In genomic region chr6:84284428-84285033, GRCh38 we compare ENCODE assay signal across 9 cellular contexts. TPM values are rescaled to one million over a fixed set of nuclear protein-coding genes. Genes with fewer than 3 reads are reported as not detected.
DNase-seq lines count a peak whose midpoint lies in the region; ATAC-seq, FAIRE-seq and TF ChIP-seq lines count a peak whose summit lies in the region.
"Had no signal": no experiment of that assay in that cellular context is flagged by ENCODE, and none has a peak within 500 bp of the region (broad histone marks: within the 10 kb centered on the region; RNA-seq: fewer than 3 reads in every experiment).

No MANE protein-coding gene starts in this region.

- TF ChIP-seq CTCF in GM12874 (IDR thresholded peaks at IDR 0.05; ENCODE audit: insufficient read depth, low read depth, low read length) (peak; percentile 63), WERI-Rb-1 (IDR thresholded peaks at IDR 0.05; ENCODE audit: low read depth, low read length) (peak; percentile 41), Peyer's patch (IDR thresholded peaks at IDR 0.05) (no peak)

- H3K36me3 ChIP-seq in WERI-Rb-1 (no peaks in the 10 kb centered on the region), mesenchymal stem cell (ENCODE audit: control insufficient read depth in 1 of 2, insufficient read depth in 2 of 2, low read depth in 1 of 2, low read length in 2 of 2) (no peaks in the 10 kb centered on the region), Peyer's patch (no peaks in the 10 kb centered on the region)
- H3K36me3 ChIP-seq: left lung had no signal

- ATAC-seq in HG02938 (IDR thresholded peaks at IDR 0.05; ENCODE audit: unreplicated experiment), result peak; percentile 67
- ATAC-seq: left lung had no signal

- H3K14ac ChIP-seq in mesenchymal stem cell (ENCODE audit: low read length in 2 of 2), result no peak overlapping the region

- no peak overlapping the region for H2BK15ac ChIP-seq in mesenchymal stem cell (ENCODE audit: low read depth, poor library complexity, severe bottlenecking)

- H3K79me1 ChIP-seq in mesenchymal stem cell (replicated peaks; ENCODE audit: low read length, poor library complexity, severe bottlenecking), result no peaks in the 10 kb centered on the region

- TF ChIP-seq POLR2A in Peyer's patch (IDR thresholded peaks at IDR 0.05), result no peak
- TF ChIP-seq POLR2A in GM12891 (IDR thresholded peaks at IDR 0.05; ENCODE audit: low read depth, low read length), result no peak

- H3K18ac ChIP-seq in mesenchymal stem cell (ENCODE audit: low read depth in 1 of 2, low read length in 2 of 2), result no peak overlapping the region

- 58% methylated on average over 3 of the region's 6 CpGs for WGBS in mesenchymal stem cell

- H4K91ac ChIP-seq in mesenchymal stem cell (ENCODE audit: low read length), result no peak overlapping the region

- H3K27ac ChIP-seq in WERI-Rb-1 (no peak overlapping the region), mesenchymal stem cell (ENCODE audit: low read length, poor library complexity, severe bottlenecking) (no peak overlapping the region), Peyer's patch (no peak overlapping the region)
- H3K27ac ChIP-seq: left lung had no signal

- no peak overlapping the region for H4K8ac ChIP-seq in mesenchymal stem cell (ENCODE audit: low read length)

- H3K9me3 ChIP-seq in WERI-Rb-1 (ENCODE audit: severe bottlenecking), result no peaks in the 10 kb centered on the region
- H3K9me3 ChIP-seq in mesenchymal stem cell (ENCODE audit: control insufficient read depth, low read length), result no peaks in the 10 kb centered on the region
- no peaks in the 10 kb centered on the region for H3K9me3 ChIP-seq in Peyer's patch

- no peak overlapping the region for H2BK5ac ChIP-seq in mesenchymal stem cell (ENCODE audit: low read depth, low read length, poor library complexity, severe bottlenecking)

- no peak overlapping the region for H3K4me2 ChIP-seq in mesenchymal stem cell (ENCODE audit: low read length, poor library complexity, severe bottlenecking)

- H3K27me3 ChIP-seq in WERI-Rb-1 (ENCODE audit: insufficient read depth, low read depth, severe bottlenecking) (no peaks in the 10 kb centered on the region), mesenchymal stem cell (ENCODE audit: control insufficient read depth in 1 of 2, insufficient read depth in 1 of 2, low read length in 2 of 2) (no peaks in the 10 kb centered on the region), Peyer's patch (no peaks in the 10 kb centered on the region)

- FAIRE-seq in GM12891 (lab: Jason Lieb, UNC), result no peak

- H3K23ac ChIP-seq in mesenchymal stem cell (ENCODE audit: low read length in 2 of 2), result no peak overlapping the region

- no peak overlapping the region for H3K9ac ChIP-seq in mesenchymal stem cell (ENCODE audit: low read length)

- H2AFZ ChIP-seq in mesenchymal stem cell (ENCODE audit: low read depth, low read length), result no peak overlapping the region

- H3K4me3 ChIP-seq in WERI-Rb-1 (ENCODE audit: low read depth, low read length), result no peak overlapping the region
- H3K4me3 ChIP-seq in mesenchymal stem cell (ENCODE audit: insufficient read depth in 1 of 2, low read depth in 1 of 2, low read length in 2 of 2), result no peak overlapping the region
- no peak overlapping the region for H3K4me3 ChIP-seq in Peyer's patch
- H3K4me3 ChIP-seq: left lung had no signal

- no peak overlapping the region for H2AK5ac ChIP-seq in mesenchymal stem cell (ENCODE audit: low read length, severe bottlenecking)

- DNase-seq in WERI-Rb-1 (no peak), mesenchymal stem cell (peak; percentile 11), GM03348 (ENCODE audit: low spot score) (no peak), Peyer's patch (no peak), GM12891 (ENCODE audit: insufficient read length, low spot score) (no peak), NCI-H1436 (lab: John Stamatoyannopoulos, UW) (no peak)
- DNase-seq: left lung had no signal

- no peak overlapping the region for H3K4ac ChIP-seq in mesenchymal stem cell (ENCODE audit: low read depth in 1 of 2, low read length in 2 of 2)

- H3K4me1 ChIP-seq in mesenchymal stem cell (ENCODE audit: control insufficient read depth, insufficient read depth, low read depth, low read length) (no peaks in the 10 kb centered on the region), Peyer's patch (no peaks in the 10 kb centered on the region)
- H3K4me1 ChIP-seq: left lung had no signal

- no peak overlapping the region for H2BK120ac ChIP-seq in mesenchymal stem cell (ENCODE audit: low read depth, low read length)

- H2BK12ac ChIP-seq in mesenchymal stem cell (ENCODE audit: low read length in 2 of 2), result no peak overlapping the region

TF ChIP-seq in GM12891, 5 proteins besides CTCF, POLR2A, EP300 and RAD21:
- TF ChIP-seq POLR2AphosphoS5 (IDR thresholded peaks at IDR 0.05; ENCODE audit: low read depth, low read length) (no peak), POU2F2 (IDR thresholded peaks at IDR 0.05; ENCODE audit: low read depth, low read length) (no peak), TAF1 (IDR thresholded peaks at IDR 0.05; ENCODE audit: low read depth, low read length) (no peak), PAX5 (IDR thresholded peaks at IDR 0.05; ENCODE audit: insufficient read depth, low read length, severe bottlenecking) (no peak), SPI1 (IDR thresholded peaks at IDR 0.05; ENCODE audit: low read depth, low read length) (no peak)

RNA-seq across cellular contexts. Expression of gene CEP162, which starts 57.1 kb away (rescaled TPM):
- 4.2 TPM for polyA plus RNA-seq in mesenchymal stem cell (2013, experiment 1 of 2)
- 3.8 TPM for polyA plus RNA-seq in mesenchymal stem cell (2013, experiment 2 of 2)
- 10 to 100 TPM in 1 of 4 donors, 1 to 10 TPM in 3; 6.3 to 45.4 (median 8.7) TPM for total RNA-seq in Peyer's patch
- 2.7 TPM for polyA plus RNA-seq in GM12891 (2012; ENCODE audit: low read depth, missing spikeins)

Comparison
In these comparisons a context has a peak if more than half of its experiments do, and no peak if none do; other contexts are left out.
1. CTCF ChIP-seq: peak in GM12874 (single experiment) and WERI-Rb-1 (single experiment); none in Peyer's patch (0 of 6).